8 cellular contexts compared by ENCODE assay signal in the genomic region with DNA sequence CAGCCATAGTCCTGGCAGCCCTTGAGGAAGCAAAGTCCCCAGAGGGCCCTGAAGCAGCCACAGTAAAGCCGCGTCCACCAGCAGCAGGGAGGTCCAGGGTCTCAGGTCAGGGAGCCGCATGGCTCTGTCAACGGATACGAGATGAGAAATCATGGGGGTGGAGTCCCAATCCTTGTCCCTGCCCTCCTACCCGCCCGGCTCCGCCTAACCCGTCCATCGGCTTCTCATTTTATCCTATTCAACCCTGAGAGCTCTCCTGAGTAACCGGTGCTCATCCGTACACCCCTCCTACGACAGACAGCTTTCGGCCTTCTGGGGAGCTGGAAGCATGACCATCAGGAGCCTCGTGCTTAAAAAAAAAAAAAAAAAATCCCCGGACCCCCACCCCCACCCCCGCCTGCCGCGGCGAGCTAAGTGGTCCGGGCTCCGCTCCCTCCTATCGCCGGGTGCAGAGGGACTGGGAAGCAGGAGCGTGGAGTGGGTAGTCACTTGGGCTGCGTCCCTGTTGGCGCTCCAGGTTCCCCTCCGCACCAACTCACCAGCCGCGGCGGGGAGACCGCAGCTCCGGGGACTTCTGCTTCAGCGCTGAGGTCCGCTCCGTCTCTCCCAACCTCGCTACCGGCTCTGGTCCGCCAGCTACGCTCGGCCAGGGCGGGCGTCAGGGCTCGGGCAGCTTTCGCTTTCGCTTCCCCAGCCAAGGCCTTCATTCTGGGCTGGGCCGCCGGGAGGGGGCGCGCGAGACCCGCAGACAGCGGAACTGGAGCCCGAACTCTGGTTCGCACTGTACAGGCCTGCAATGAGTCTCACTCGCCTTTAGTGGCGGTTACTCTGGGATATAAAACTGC. TPM values are rescaled to one million over a fixed set of nuclear protein-coding genes. Genes with fewer than 3 reads are reported as not detected.
DNase-seq lines count a peak whose midpoint lies in the region; ATAC-seq and TF ChIP-seq lines count a peak whose summit lies in the region.

TAP2 (minus strand) TSS at position 626 of the 845 bp plus-strand sequence; CDS start at position 120, 506 bp downstream.

- H3K27ac ChIP-seq in osteoblast (ENCODE audit: low read depth, low read length) (peak within 1 kb of the TSS; percentile 79), thoracic aorta (peak within 1 kb of the TSS; percentile 90 to 92)

- H3K27ac Mint-ChIP-seq in activated naive CD4-positive, alpha-beta T cell treated with anti-CD3 and anti-CD28 coated beads, Interleukin-2, amount 50 U/mL, for 24 hours = peak within 1 kb of the TSS; percentile 93

- peak within 1 kb of the TSS; percentile 90 for H3K4me2 ChIP-seq in osteoblast (ENCODE audit: insufficient read depth, low read length)

- H3K27me3 ChIP-seq in osteoblast (ENCODE audit: insufficient read depth, low read length) (no peaks in the 10 kb centered on the region), thoracic aorta (replicated peaks; ENCODE audit: insufficient read depth) (no peaks in the 10 kb centered on the region)

- H3K9me3 Mint-ChIP-seq in activated naive CD4-positive, alpha-beta T cell treated with anti-CD3 and anti-CD28 coated beads, Interleukin-2, amount 50 U/mL, for 24 hours = peaks cover 6% of the 10 kb centered on the region

- peak within 1 kb of the TSS; percentile 90 for H3K4me3 Mint-ChIP-seq in activated naive CD4-positive, alpha-beta T cell treated with anti-CD3 and anti-CD28 coated beads, Interleukin-2, amount 50 U/mL, for 24 hours

- TF ChIP-seq CTCF in GM12864 (IDR thresholded peaks at IDR 0.05; ENCODE audit: low read depth, low read length, missing control alignments) (peak; percentile 83), osteoblast (IDR thresholded peaks at IDR 0.05; ENCODE audit: extremely low read depth, low read depth, low read length) (peak; percentile 90), thoracic aorta (IDR thresholded peaks at IDR 0.05) (peak; percentile 93)

- peaks cover 84% of the 10 kb centered on the region for H3K4me1 Mint-ChIP-seq in activated naive CD4-positive, alpha-beta T cell treated with anti-CD3 and anti-CD28 coated beads, Interleukin-2, amount 50 U/mL, for 24 hours

- peaks cover 60% of the 10 kb centered on the region for H3K36me3 Mint-ChIP-seq in activated naive CD4-positive, alpha-beta T cell treated with anti-CD3 and anti-CD28 coated beads, Interleukin-2, amount 50 U/mL, for 24 hours

- peaks cover 19% of the 10 kb centered on the region for H3K79me2 ChIP-seq in osteoblast (ENCODE audit: insufficient read depth, low read length)

- no peaks in the 10 kb centered on the region for H4K20me1 ChIP-seq in osteoblast (ENCODE audit: insufficient read depth, low read length)

- H3K4me1 ChIP-seq in osteoblast (ENCODE audit: insufficient read depth, low read length) (peaks cover 15% of the 10 kb centered on the region), thoracic aorta (ENCODE audit: control insufficient read depth in 1 of 2, low read depth in 2 of 2) (peaks cover 10 to 19% of the 10 kb centered on the region in 2 donors)

- H2AFZ ChIP-seq in osteoblast (ENCODE audit: low read length) = peak within 1 kb of the TSS; percentile 90

- H3K9me3 ChIP-seq in osteoblast (ENCODE audit: low read depth, low read length) = no peaks in the 10 kb centered on the region
- no peaks in the 10 kb centered on the region for H3K9me3 ChIP-seq in thoracic aorta

- H3K27me3 Mint-ChIP-seq in activated naive CD4-positive, alpha-beta T cell treated with anti-CD3 and anti-CD28 coated beads, Interleukin-2, amount 50 U/mL, for 24 hours = no peaks in the 10 kb centered on the region

- peaks cover 30% of the 10 kb centered on the region for H3K36me3 ChIP-seq in osteoblast (ENCODE audit: insufficient read depth, low read length)
- H3K36me3 ChIP-seq in thoracic aorta = peaks cover 5% of the 10 kb centered on the region

- DNase-seq in GM12864 (ENCODE audit: low read depth) (no peak), NCI-H1048 (lab: John Stamatoyannopoulos, UW) (peak; percentile 85), glomerular endothelial cell (ENCODE audit: extremely low read depth, low read depth, low spot score) (no peak), osteoblast (ENCODE audit: insufficient read length, low spot score, missing footprints) (peak; percentile 98), thoracic aorta (ENCODE audit: low spot score) (peak; percentile 86)

- ATAC-seq in HG02588 (IDR thresholded peaks at IDR 0.05; ENCODE audit: unreplicated experiment) = peak; percentile 68
- peak; percentile 97 for ATAC-seq in SK-N-SH treated with all-trans-retinoic acid at 6 μM for 48 hours
- peak; percentile 96 for ATAC-seq in thoracic aorta (ENCODE audit: insufficient number of reproducible peaks, low FRiP score, low read depth)

- peak within 1 kb of the TSS; percentile 72 for H3K4me3 ChIP-seq in GM12864 (ENCODE audit: low read depth, low read length)
- H3K4me3 ChIP-seq in osteoblast (ENCODE audit: insufficient read depth, low read length) = peak within 1 kb of the TSS; percentile 90
- peak within 1 kb of the TSS; percentile 91 for H3K4me3 ChIP-seq in thoracic aorta

TF ChIP-seq in SK-N-SH treated with all-trans-retinoic acid at 6 μM for 48 hours, 23 proteins besides CTCF, POLR2A, EP300 and RAD21:
- TF ChIP-seq ZFP3 (CRISPR knock-in tag; IDR thresholded peaks at IDR 0.05) (peak; percentile 93), BACH2 (CRISPR knock-in tag; IDR thresholded peaks at IDR 0.05; ENCODE audit: borderline replicate concordance) (no peak)

RNA-seq across cellular contexts. Expression of gene TAP2, which starts in this region (rescaled TPM):
- total RNA-seq in glomerular endothelial cell (23.2 and 36.1 TPM in 2 replicates), osteoblast (12.4 and 20.6 TPM in 2 replicates), thoracic aorta (10 to 100 TPM in 1 of 2 donors, 1 to 10 TPM in 1; 9.6 to 17.3 TPM)

Comparison
In these comparisons a context has a peak if more than half of its experiments do, and no peak if none do; other contexts are left out.
1. DNase-seq: peak in NCI-H1048 (single experiment), osteoblast (single experiment) and thoracic aorta (single experiment); none in GM12864 (single experiment) and glomerular endothelial cell (single experiment).
2. Peak in every context shown above with its lines, with median percentiles within 50 percentile points of each other: H3K4me3 ChIP-seq, CTCF ChIP-seq and ATAC-seq.